ENCODE assay signal across 8 cellular contexts in the genomic region with DNA sequence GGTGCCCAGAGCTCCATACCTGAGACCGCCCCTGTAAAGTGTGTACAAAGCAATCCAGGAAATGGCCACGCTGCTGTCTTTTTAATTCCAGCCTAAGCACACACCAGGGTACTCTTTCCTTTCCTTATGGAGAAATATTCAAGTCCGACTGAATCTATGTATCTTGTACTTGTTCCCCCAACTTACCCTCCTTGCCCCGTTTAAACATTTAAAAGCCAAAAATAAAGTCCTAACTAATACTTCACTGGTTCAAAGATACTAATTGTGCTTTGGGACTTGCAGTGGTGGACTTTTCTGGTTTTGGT. TPM values are rescaled to one million over a fixed set of nuclear protein-coding genes. Genes with fewer than 3 reads are reported as not detected.
DNase-seq lines count a peak whose midpoint lies in the region; ATAC-seq and TF ChIP-seq lines count a peak whose summit lies in the region.

No MANE protein-coding gene starts in this region.

- peak overlapping the region; percentile 11 for H2AFZ ChIP-seq in H9 (ENCODE audit: low read length)
- H2AFZ ChIP-seq in PC-9, result peak overlapping the region; percentile 97

- H3K4me3 Mint-ChIP-seq in Calu3 (ENCODE audit: low read depth, unreplicated experiment) (peak overlapping the region; percentile 97), H9 (peak overlapping the region; percentile 92 to 98)

- H3K4me2 ChIP-seq in H9 (ENCODE audit: insufficient read depth, insufficient read length, low read length) (peak overlapping the region; percentile 83), PC-9 (peak overlapping the region; percentile 97)

- H2BK5ac ChIP-seq in H9 (ENCODE audit: insufficient read length, low read length), result no peak overlapping the region

- peak overlapping the region; percentile 41 for H2BK120ac ChIP-seq in H9 (ENCODE audit: low read depth, low read length, poor library complexity, severe bottlenecking)

- H3K23ac ChIP-seq in H9 (ENCODE audit: insufficient read length, low read depth, low read length), result no peak overlapping the region

- peaks cover 10% of the 10 kb centered on the region for H3K23me2 ChIP-seq in H9 (ENCODE audit: insufficient read length, low read depth, low read length, poor library complexity, severe bottlenecking)

- BruUV-seq in Calu3 (replicated peaks; lab: Mats Ljungman, UMichigan) (TSS peak; percentile 94), PC-9 (replicated peaks; lab: Mats Ljungman, UMichigan) (TSS peak; percentile 90)

- H3K9ac ChIP-seq in H9 (ENCODE audit: extremely low read depth, insufficient read length, low read length) (peak overlapping the region; percentile 73), rectal smooth muscle tissue (ENCODE audit: low read length) (peak overlapping the region; percentile 45)

- peaks cover 8% of the 10 kb centered on the region; the same call in 1 of the 2 replicates for H3F3A ChIP-seq in PC-9 (ENCODE audit: insufficient read depth, low read depth)

- H3K4me3 ChIP-seq in PC-9, result peak overlapping the region; percentile 63
- H3K4me3 ChIP-seq in esophagus (ENCODE audit: low read depth in 1 of 2, low read length in 2 of 2), result peak overlapping the region; percentile 51 to 61
- H3K4me3 ChIP-seq in rectal smooth muscle tissue (ENCODE audit: low read length), result peak overlapping the region; percentile 79

- peak overlapping the region; percentile 96 for H3K27ac Mint-ChIP-seq in Calu3 (ENCODE audit: unreplicated experiment)
- peak overlapping the region; percentile 94 to 99 (median 98) for H3K27ac Mint-ChIP-seq in H9

- H3K9me3 ChIP-seq in H9 (ENCODE audit: control insufficient read depth, low read depth, low read length) (no peaks in the 10 kb centered on the region), PC-9 (ENCODE audit: insufficient read depth, low read depth) (no peaks in the 10 kb centered on the region), esophagus (ENCODE audit: control insufficient read depth in 2 of 2, insufficient read depth in 1 of 2, low read depth in 1 of 2, low read length in 1 of 2) (no peaks in the 10 kb centered on the region)

- no peaks in the 10 kb centered on the region for H4K20me1 ChIP-seq in H9 (ENCODE audit: control insufficient read depth, insufficient read depth, insufficient read length)
- no peaks in the 10 kb centered on the region; the same call in 1 of the 2 replicates for H4K20me1 ChIP-seq in PC-9 (ENCODE audit: insufficient read depth)

- no peaks in the 10 kb centered on the region for H3K79me1 ChIP-seq in H9 (ENCODE audit: insufficient read depth, low read depth, low read length, poor library complexity, severe bottlenecking)

- H4K8ac ChIP-seq in H9 (replicated peaks; ENCODE audit: insufficient read length, low read depth, low read length), result no peak overlapping the region

- TF ChIP-seq CTCF in Calu3 (IDR thresholded peaks at IDR 0.05; ENCODE audit: unreplicated experiment) (no peak), H9 (conservative IDR thresholded peaks at IDR 0.05) (no peak), PC-9 (conservative IDR thresholded peaks at IDR 0.05) (no peak)

- H3K27me3 Mint-ChIP-seq in Calu3 (ENCODE audit: unreplicated experiment), result no peaks in the 10 kb centered on the region
- no peaks in the 10 kb centered on the region for H3K27me3 Mint-ChIP-seq in H9 (ENCODE audit: low read depth)

- H3K4ac ChIP-seq in H9 (ENCODE audit: low read depth, low read length), result no peak overlapping the region

- H4K5ac ChIP-seq in H9 (ENCODE audit: insufficient read length, low read depth, low read length), result no peak overlapping the region

- H3K27ac ChIP-seq in H9 (ENCODE audit: insufficient read length, low read depth, low read length), result peak overlapping the region; percentile 12
- peak overlapping the region; percentile 85 for H3K27ac ChIP-seq in PC-9
- H3K27ac ChIP-seq in esophagus (ENCODE audit: low read depth in 2 of 2, low read length in 1 of 2), result peak overlapping the region; percentile 79 to 81
- H3K27ac ChIP-seq in rectal smooth muscle tissue (ENCODE audit: low read depth, low read length), result peak overlapping the region; percentile 67

- H3K4me1 Mint-ChIP-seq in Calu3 (ENCODE audit: low read depth, unreplicated experiment) (peaks cover 15% of the 10 kb centered on the region), H9 (peaks cover 67 to 71% of the 10 kb centered on the region in 2 experiments)

- no peaks in the 10 kb centered on the region for H3K9me2 ChIP-seq in PC-9 (ENCODE audit: insufficient read depth)

- H3K79me2 ChIP-seq in H9 (ENCODE audit: insufficient read depth, low read length), result peaks cover 8% of the 10 kb centered on the region; the same call in 1 of the 2 replicates
- H3K79me2 ChIP-seq in PC-9 (ENCODE audit: low read depth), result peaks cover 42% of the 10 kb centered on the region

- no peak overlapping the region for H2BK12ac ChIP-seq in H9 (ENCODE audit: insufficient read length, low read depth, low read length)

- no peak overlapping the region for H3T11ph ChIP-seq in H9 (ENCODE audit: low read length)

- no CpG with 5 or more reads among the region's 4 CpGs for WGBS in H9 (ENCODE audit: extremely low coverage, insufficient read length, low lambda C conversion rate)
- WGBS in esophagus, 2 donors, result 5 to 25% methylated on average over 4 of the region's 4 CpGs

- no peak for ATAC-seq in GM19397 (IDR thresholded peaks at IDR 0.05; ENCODE audit: unreplicated experiment)

- CTCF ChIA-PET in Calu3 (lab: Charles Lee) (interaction anchor here (1.8 kb wide), 1 partner anchor 108 kb away, joined by 7 read pairs; no protein-coding TSS in a partner anchor), PC-9 (lab: Charles Lee) (interaction anchor here (0.5 to 1.0 kb wide), 2 partner anchors 8 to 173 kb away, joined by 3 read pairs; no protein-coding TSS in a partner anchor)

- H3K27me3 ChIP-seq in H9 (ENCODE audit: insufficient read depth, low read length), result no peaks in the 10 kb centered on the region
- H3K27me3 ChIP-seq in PC-9 (ENCODE audit: insufficient read depth, low read depth), result no peaks in the 10 kb centered on the region
- H3K27me3 ChIP-seq in esophagus (ENCODE audit: control insufficient read depth in 1 of 2, insufficient read depth in 2 of 2, low read length in 2 of 2), result no peaks in the 10 kb centered on the region
- H3K27me3 ChIP-seq in rectal smooth muscle tissue (ENCODE audit: control insufficient read depth, insufficient read depth, low read length), result peaks cover 2% of the 10 kb centered on the region

- intact Hi-C loops in Calu3 (cut with micrococcal nuclease; ENCODE audit: unreplicated experiment), result loop anchor here (5.0 kb wide), 4 partner anchors 36 to 156 kb away; no protein-coding TSS in a partner anchor
- intact Hi-C loops in PC-9 (cut with micrococcal nuclease; ENCODE audit: unreplicated experiment), result loop anchor here (1.0 to 5.0 kb wide), 4 partner anchors 84 to 136 kb away; no protein-coding TSS in a partner anchor

- H3K4me1 ChIP-seq in H9 (ENCODE audit: insufficient read depth, low read length) (peaks cover 8% of the 10 kb centered on the region), PC-9 (replicated peaks; ENCODE audit: insufficient read depth) (peaks cover 33% of the 10 kb centered on the region), esophagus (ENCODE audit: control insufficient read depth in 2 of 2, insufficient read depth in 2 of 2, low read length in 1 of 2) (no peaks in the 10 kb centered on the region), rectal smooth muscle tissue (ENCODE audit: control insufficient read depth, insufficient read depth, low read length) (no peaks in the 10 kb centered on the region)

- peaks cover 25% of the 10 kb centered on the region for H3K36me3 Mint-ChIP-seq in Calu3 (ENCODE audit: insufficient read depth, unreplicated experiment)
- no peaks in the 10 kb centered on the region for H3K36me3 Mint-ChIP-seq in H9 (ENCODE audit: insufficient read depth in 1 of 3, low read depth in 3 of 3)

- H3K18ac ChIP-seq in H9 (ENCODE audit: insufficient read length, low read depth, low read length), result peak overlapping the region; percentile 80

- no peak overlapping the region for H2AK5ac ChIP-seq in H9 (ENCODE audit: insufficient read length, low read length)

- H3K36me3 ChIP-seq in PC-9 (ENCODE audit: low read depth) (no peaks in the 10 kb centered on the region), esophagus (ENCODE audit: control insufficient read depth in 2 of 2, insufficient read depth in 2 of 2, low read length in 1 of 2) (no peaks in the 10 kb centered on the region), rectal smooth muscle tissue (ENCODE audit: control insufficient read depth, insufficient read depth, low read length) (no peaks in the 10 kb centered on the region)

- H3K9me3 Mint-ChIP-seq in Calu3 (ENCODE audit: low read depth, unreplicated experiment) (no peaks in the 10 kb centered on the region), H9 (no peaks in the 10 kb centered on the region)

- no peak overlapping the region for H2BK20ac ChIP-seq in H9 (ENCODE audit: low read depth, low read length, poor library complexity, severe bottlenecking)

- H2BK15ac ChIP-seq in H9 (ENCODE audit: low read depth, low read length), result no peak overlapping the region

- no peak overlapping the region for H4K91ac ChIP-seq in H9 (ENCODE audit: insufficient read length, low read depth, low read length)

- DNase-seq in Calu3, result no peak
- no peak for DNase-seq in H9
- peak in 1 of 2 experiments; percentile 58 for DNase-seq in PC-9
- no peak for DNase-seq in medulla oblongata (ENCODE audit: extremely low spot score)
- no peak for DNase-seq in KG1 (lab: John Stamatoyannopoulos, UW)

- no peak overlapping the region for H3K56ac ChIP-seq in H9 (ENCODE audit: insufficient read length, low read depth, low read length)

- H3K14ac ChIP-seq in H9 (ENCODE audit: insufficient read depth, low read length), result peak overlapping the region; percentile 96

- POLR2A ChIA-PET in PC-9 (lab: Charles Lee; ENCODE audit: unreplicated experiment), result interaction anchor here (0.6 kb wide), 1 partner anchor 1359 kb away, joined by 3 read pairs; no protein-coding TSS in a partner anchor

RNA-seq across cellular contexts. Expression of a gene that starts 0.7 kb away (rescaled TPM):
- total RNA-seq in Calu3 (2022) (21.8 and 23.5 TPM in 2 replicates), H9 (2021) (27.9 and 28.5 TPM in 2 replicates), PC-9 (2021) (24.4 and 35.4 TPM in 2 replicates)
- 1 to 10 TPM; 5.8 to 6.9 TPM for polyA plus RNA-seq in esophagus

RNA-seq across cellular contexts. Expression of a gene that starts 40.0 kb away (rescaled TPM):
- not detected in 2 replicates for total RNA-seq in Calu3 (2022)
- 0.04 and 0.13 TPM in 2 replicates for total RNA-seq in H9 (2021)
- 0.79 TPM in 1 of 2 replicates, not detected in the other for total RNA-seq in PC-9 (2021)
- polyA plus RNA-seq in esophagus, result under 1 TPM in 1 of 2 donors, not detected in 1; 0.01 TPM

Comparison
In these comparisons a context has a peak if more than half of its experiments do, and no peak if none do; other contexts are left out.
1. H3K27ac ChIP-seq: peak in every context shown above with its lines; median percentile 85 in PC-9; 80 in esophagus; 67 in rectal smooth muscle tissue; 12 in H9.